In genomic region chrX:74613350-74614192, GRCh38 we compare ENCODE assay signal across 8 cellular contexts. TPM values are rescaled to one million over a fixed set of nuclear protein-coding genes. Genes with fewer than 3 reads are reported as not detected.
DNase-seq lines count a peak whose midpoint lies in the region; ATAC-seq and TF ChIP-seq lines count a peak whose summit lies in the region.

No MANE protein-coding gene starts in this region.

- H3K9me3 ChIP-seq in Caco-2 = no peaks in the 10 kb centered on the region
- no peaks in the 10 kb centered on the region for H3K9me3 ChIP-seq in smooth muscle cell (replicated peaks; ENCODE audit: low read depth)

- peaks cover 36% of the 10 kb centered on the region for H3K36me3 Mint-ChIP-seq in Caco-2 (ENCODE audit: insufficient read depth, unreplicated experiment)
- H3K36me3 Mint-ChIP-seq in immature natural killer cell = peaks cover 0 to 4% (median 0%) of the 10 kb centered on the region in 3 donors

- H2AFZ ChIP-seq in smooth muscle cell (ENCODE audit: low read depth) = no peak overlapping the region

- H3K4me1 ChIP-seq in Caco-2 = no peaks in the 10 kb centered on the region
- H3K4me1 ChIP-seq in smooth muscle cell (ENCODE audit: low read depth) = peaks cover 5% of the 10 kb centered on the region

- H3K4me3 ChIP-seq in Caco-2 (ENCODE audit: low read depth, low read length) (peak overlapping the region; percentile 93), astrocyte of the spinal cord (ENCODE audit: low read depth, low read length) (peak overlapping the region; percentile 90), smooth muscle cell (peak overlapping the region; percentile 88)

- DNase-seq in Caco-2 = peak in 1 of 2 experiments; percentile 19
- DNase-seq in HEK293T (ENCODE audit: extremely low spot score) = peak; percentile 25
- DNase-seq in NOMO-1 treated with dmso at 0.1 percent for 144 hours (lab: John Stamatoyannopoulos, UW; ENCODE audit: unreplicated experiment) = peak; percentile 23
- peak; percentile 32 for DNase-seq in astrocyte of the spinal cord (ENCODE audit: low read depth, low spot score)
- peak in 1 of 3 donors; percentile 14 for DNase-seq in immature natural killer cell
- DNase-seq in smooth muscle cell (lab: John Stamatoyannopoulos, UW; ENCODE audit: unreplicated experiment) = no peak

- H3K4me1 Mint-ChIP-seq in Caco-2 (ENCODE audit: low read depth, unreplicated experiment) = no peaks in the 10 kb centered on the region
- H3K4me1 Mint-ChIP-seq in immature natural killer cell = peaks cover 15 to 35% of the 10 kb centered on the region in 2 donors

- H3K9ac ChIP-seq in smooth muscle cell (ENCODE audit: low read depth) = peak overlapping the region; percentile 99

- POLR2A ChIA-PET in Caco-2 (lab: Charles Lee) = interaction anchor here (0.6 kb wide), 1 partner anchor 312 kb away, joined by 3 read pairs; the partner anchor contains the start of gene NEXMIF
- POLR2A ChIA-PET in HEK293T (lab: Yijun Ruan, JAX) = no interaction called here

- H3K27ac ChIP-seq in smooth muscle cell (ENCODE audit: low read depth) = peak overlapping the region; percentile 97

- no peaks in the 10 kb centered on the region for H3F3A ChIP-seq in smooth muscle cell (ENCODE audit: low read depth)

- CTCF ChIA-PET in Caco-2 (lab: Charles Lee) = no interaction called here
- CTCF ChIA-PET in HEK293T (lab: Yijun Ruan, JAX) = no interaction called here

- H3K27me3 Mint-ChIP-seq in Caco-2 (ENCODE audit: insufficient read depth, unreplicated experiment) = no peaks in the 10 kb centered on the region
- peaks cover 10 to 15% (median 10%) of the 10 kb centered on the region in 3 donors for H3K27me3 Mint-ChIP-seq in immature natural killer cell (ENCODE audit: low read depth in 3 of 3)

- H3K79me2 ChIP-seq in smooth muscle cell (ENCODE audit: low read depth) = peaks cover 56% of the 10 kb centered on the region

- no peaks in the 10 kb centered on the region for H3K27me3 ChIP-seq in Caco-2 (replicated peaks; ENCODE audit: control insufficient read depth, insufficient read depth, low read length)
- no peaks in the 10 kb centered on the region for H3K27me3 ChIP-seq in smooth muscle cell (ENCODE audit: low read depth)

- in situ Hi-C loops in astrocyte of the spinal cord (cut with HindIII; ENCODE audit: low sequenced_read_pairs) = no loop called here

- no peak for TF ChIP-seq CTCF in Caco-2 (IDR thresholded peaks at IDR 0.05; ENCODE audit: insufficient read depth in 1 of 2, low read depth in 1 of 2, low read length in 1 of 2, severe bottlenecking in 1 of 2, unreplicated experiment in 1 of 2)
- TF ChIP-seq CTCF in astrocyte of the spinal cord (IDR thresholded peaks at IDR 0.05; ENCODE audit: low read depth, low read length) = no peak
- TF ChIP-seq CTCF in smooth muscle cell (IDR thresholded peaks at IDR 0.05; ENCODE audit: borderline replicate concordance, insufficient read depth, poor library complexity, severe bottlenecking) = no peak

- H3K4me3 Mint-ChIP-seq in Caco-2 (ENCODE audit: unreplicated experiment) = peak overlapping the region; percentile 98
- peak overlapping the region; percentile 97 to 98 (median 97) for H3K4me3 Mint-ChIP-seq in immature natural killer cell

- H3K9me3 Mint-ChIP-seq in Caco-2 (ENCODE audit: unreplicated experiment) (peaks cover 9% of the 10 kb centered on the region), immature natural killer cell (no peaks in the 10 kb centered on the region)

- H3K27ac Mint-ChIP-seq in Caco-2 (ENCODE audit: unreplicated experiment) (peak overlapping the region; percentile 100), immature natural killer cell (peak overlapping the region; percentile 99 to 100 (median 99))

- H3K36me3 ChIP-seq in Caco-2 (ENCODE audit: control insufficient read depth, insufficient read depth, low read length) (no peaks in the 10 kb centered on the region), smooth muscle cell (ENCODE audit: low read depth) (no peaks in the 10 kb centered on the region)

- BruUV-seq in Caco-2 (replicated peaks; lab: Mats Ljungman, UMichigan) = TSS peak; percentile 41

- ATAC-seq in GM19035 (IDR thresholded peaks at IDR 0.05; ENCODE audit: unreplicated experiment) (no peak), GM21381 (IDR thresholded peaks at IDR 0.05; ENCODE audit: unreplicated experiment) (no peak)

- H3K4me2 ChIP-seq in smooth muscle cell = peak overlapping the region; percentile 87

- WGBS in smooth muscle cell (ENCODE audit: low lambda C conversion rate) = 33% methylated on average over 22 of the region's 22 CpGs

- intact Hi-C loops in Caco-2 (cut with micrococcal nuclease; ENCODE audit: unreplicated experiment) = no loop called here

- H4K20me1 ChIP-seq in smooth muscle cell (ENCODE audit: low read depth) = peaks cover 45% of the 10 kb centered on the region

TF ChIP-seq in HEK293T, 16 proteins besides CTCF, POLR2A, EP300 and RAD21:
- TF ChIP-seq ZNF384 (IDR thresholded peaks at IDR 0.05) (peak; percentile 56), NFRKB (IDR thresholded peaks at IDR 0.05) (no peak), HDGF (IDR thresholded peaks at IDR 0.05; ENCODE audit: borderline replicate concordance) (no peak), L3MBTL2 (conservative IDR thresholded peaks at IDR 0.05) (peak; percentile 34; the same call in 1 of the 2 replicates), SUZ12 (IDR thresholded peaks at IDR 0.05) (no peak), BHLHE40 (IDR thresholded peaks at IDR 0.05; ENCODE audit: borderline replicate concordance) (no peak), FOXK2 (IDR thresholded peaks at IDR 0.05) (no peak), FOXM1 (IDR thresholded peaks at IDR 0.05; ENCODE audit: borderline replicate concordance) (no peak), CTBP1 (IDR thresholded peaks at IDR 0.05; ENCODE audit: borderline replicate concordance) (no peak), ELF4 (IDR thresholded peaks at IDR 0.05) (no peak)
- TF ChIP-seq, protein P1, sequence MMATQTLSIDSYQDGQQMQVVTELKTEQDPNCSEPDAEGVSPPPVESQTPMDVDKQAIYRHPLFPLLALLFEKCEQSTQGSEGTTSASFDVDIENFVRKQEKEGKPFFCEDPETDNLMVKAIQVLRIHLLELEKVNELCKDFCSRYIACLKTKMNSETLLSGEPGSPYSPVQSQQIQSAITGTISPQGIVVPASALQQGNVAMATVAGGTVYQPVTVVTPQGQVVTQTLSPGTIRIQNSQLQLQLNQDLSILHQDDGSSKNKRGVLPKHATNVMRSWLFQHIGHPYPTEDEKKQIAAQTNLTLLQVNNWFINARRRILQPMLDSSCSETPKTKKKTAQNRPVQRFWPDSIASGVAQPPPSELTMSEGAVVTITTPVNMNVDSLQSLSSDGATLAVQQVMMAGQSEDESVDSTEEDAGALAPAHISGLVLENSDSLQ (IDR thresholded peaks at IDR 0.05) = no peak

RNA-seq across cellular contexts. Expression of gene RLIM, which starts 0.9 kb away (rescaled TPM):
- total RNA-seq in Caco-2 (2022) (27.2 and 28.7 TPM in 2 replicates), smooth muscle cell (50.7 and 55.2 TPM in 2 replicates)
- polyA plus RNA-seq in immature natural killer cell (1 to 10 TPM; 5.6 to 8.0 (median 8.0) TPM), smooth muscle cell (9.9 and 12.8 TPM in 2 replicates)
